In genomic region chr11:87259731-87260130, GRCh38 we compare ENCODE assay signal across 24 cellular contexts.
DNase-seq lines count a peak whose midpoint lies in the region; ATAC-seq and TF ChIP-seq lines count a peak whose summit lies in the region.
"Had no signal": no experiment of that assay in that cellular context is flagged by ENCODE, and none has a peak within 500 bp of the region (broad histone marks: within the 10 kb centered on the region; RNA-seq: fewer than 3 reads in every experiment).

No MANE protein-coding gene starts in this region.

- POLR2A ChIA-PET in MCF 10A (lab: Yijun Ruan, JAX): interaction anchor here (0.7 kb wide), 2 partner anchors 13 to 86 kb away, joined by 3 read pairs; no protein-coding TSS in a partner anchor

- CTCF ChIA-PET in MCF 10A (lab: Yijun Ruan, JAX): no interaction called here

- H3K4me3 Mint-ChIP-seq in MCF 10A (ENCODE audit: unreplicated experiment): no peak overlapping the region
- H3K4me3 Mint-ChIP-seq: activated T-cell treated with anti-CD3 and anti-CD28 coated beads, Interleukin-2, amount 50 U/mL, for 24 hours; neural progenitor cell; T-helper 2 cell treated with Interferon-gamma antibody and Interleukin-4, amounts not matched to agents 5 μg/mL and 100 μg/mL, for 36 hours had no signal

- no TSS peak for BruUV-seq in MCF 10A (replicated peaks; lab: Mats Ljungman, UMichigan)

- no peaks in the 10 kb centered on the region for H3K9me3 Mint-ChIP-seq in MCF 10A (ENCODE audit: unreplicated experiment)
- H3K9me3 Mint-ChIP-seq: activated T-cell treated with anti-CD3 and anti-CD28 coated beads, Interleukin-2, amount 50 U/mL, for 24 hours; neural progenitor cell; T-helper 2 cell treated with Interferon-gamma antibody and Interleukin-4, amounts not matched to agents 5 μg/mL and 100 μg/mL, for 36 hours had no signal

- H3K4me1 Mint-ChIP-seq in MCF 10A (ENCODE audit: insufficient read depth, unreplicated experiment): no peaks in the 10 kb centered on the region

- intact Hi-C loops in right cardiac atrium (cut with DNase I) (no loop called here), MCF 10A (cut with micrococcal nuclease) (no loop called here)

- H3K27me3 Mint-ChIP-seq in MCF 10A (ENCODE audit: insufficient read depth, unreplicated experiment): no peaks in the 10 kb centered on the region
- H3K27me3 Mint-ChIP-seq: activated T-cell treated with anti-CD3 and anti-CD28 coated beads, Interleukin-2, amount 50 U/mL, for 24 hours had no signal

- DNase-seq in right cardiac atrium (no peak), right atrium auricular region (ENCODE audit: low spot score) (no peak), islet precursor cell (peak; percentile 55), NAMALWA (ENCODE audit: low spot score) (no peak), MCF 10A (ENCODE audit: unreplicated experiment) (no peak)
- DNase-seq: ACHN; activated CD4-positive, alpha-beta T cell treated with anti-CD3 and anti-CD28 coated beads for 48 hours; activated T-cell treated with anti-CD3 and anti-CD28 coated beads, Interleukin-2, amount 50 U/mL, for 24 hours; brain microvascular endothelial cell; DND-41; effector CD8-positive, alpha-beta T cell; IMR-90; NCI-H146; NCI-H774; OCI-M1 had no signal

- no peaks in the 10 kb centered on the region for H3K36me3 ChIP-seq in right atrium auricular region
- H3K36me3 ChIP-seq: brain microvascular endothelial cell, neural progenitor cell, suprapubic skin had no signal

- H3K4me1 ChIP-seq in right cardiac atrium (ENCODE audit: control insufficient read depth, insufficient read depth, low read length): peaks cover 7% of the 10 kb centered on the region
- H3K4me1 ChIP-seq in right atrium auricular region: peaks cover 0 to 9% of the 10 kb centered on the region in 2 donors
- H3K4me1 ChIP-seq: BLaER1, suprapubic skin had no signal

- H3K27ac ChIP-seq in right cardiac atrium (ENCODE audit: low read length): peak overlapping the region; percentile 37
- no peak overlapping the region for H3K27ac ChIP-seq in right atrium auricular region
- peak overlapping the region; percentile 22 for H3K27ac ChIP-seq in angular gyrus (ENCODE audit: low read depth, low read length)
- H3K27ac ChIP-seq: BLaER1, brain microvascular endothelial cell, neural progenitor cell, skin epidermis, suprapubic skin had no signal

- ATAC-seq in right cardiac atrium (no peak), GM18502 (IDR thresholded peaks at IDR 0.05; ENCODE audit: poor library complexity, unreplicated experiment) (no peak), HG02571 (IDR thresholded peaks at IDR 0.05; ENCODE audit: unreplicated experiment) (no peak)
- ATAC-seq: esophagus mucosa had no signal

- no peaks in the 10 kb centered on the region for H3K36me3 Mint-ChIP-seq in MCF 10A (ENCODE audit: insufficient read depth, unreplicated experiment)

- H3K9me3 ChIP-seq in right cardiac atrium (ENCODE audit: control insufficient read depth, low read length): no peaks in the 10 kb centered on the region
- no peaks in the 10 kb centered on the region for H3K9me3 ChIP-seq in right atrium auricular region
- H3K9me3 ChIP-seq: BLaER1, suprapubic skin had no signal

- H3K4me3 ChIP-seq in right cardiac atrium (ENCODE audit: low read length) (no peak overlapping the region), right atrium auricular region (no peak overlapping the region)
- H3K4me3 ChIP-seq: BLaER1, neural progenitor cell, skin epidermis, suprapubic skin had no signal

- no peak overlapping the region for H3K27ac Mint-ChIP-seq in MCF 10A (ENCODE audit: low read depth, unreplicated experiment)
- H3K27ac Mint-ChIP-seq: activated T-cell treated with anti-CD3 and anti-CD28 coated beads, Interleukin-2, amount 50 U/mL, for 24 hours; neural progenitor cell; T-helper 2 cell treated with Interferon-gamma antibody and Interleukin-4, amounts not matched to agents 5 μg/mL and 100 μg/mL, for 36 hours had no signal

- TF ChIP-seq CTCF in right atrium auricular region (IDR thresholded peaks at IDR 0.05): no peak
- no peak for TF ChIP-seq CTCF in MCF 10A (IDR thresholded peaks at IDR 0.05; ENCODE audit: unreplicated experiment)

- H3K27me3 ChIP-seq in right cardiac atrium (ENCODE audit: control insufficient read depth, insufficient read depth) (no peaks in the 10 kb centered on the region), right atrium auricular region (no peaks in the 10 kb centered on the region)
- H3K27me3 ChIP-seq: BLaER1, brain microvascular endothelial cell, neural progenitor cell, suprapubic skin had no signal

- 54% methylated on average over 1 of the region's 1 CpG for WGBS in right cardiac atrium

Comparison
In these comparisons a context has a peak if more than half of its experiments do, and no peak if none do; other contexts are left out.
1. H3K27ac ChIP-seq: peak in right cardiac atrium (single experiment) and angular gyrus (single experiment); none in right atrium auricular region (0 of 2).